In the genomic region with DNA sequence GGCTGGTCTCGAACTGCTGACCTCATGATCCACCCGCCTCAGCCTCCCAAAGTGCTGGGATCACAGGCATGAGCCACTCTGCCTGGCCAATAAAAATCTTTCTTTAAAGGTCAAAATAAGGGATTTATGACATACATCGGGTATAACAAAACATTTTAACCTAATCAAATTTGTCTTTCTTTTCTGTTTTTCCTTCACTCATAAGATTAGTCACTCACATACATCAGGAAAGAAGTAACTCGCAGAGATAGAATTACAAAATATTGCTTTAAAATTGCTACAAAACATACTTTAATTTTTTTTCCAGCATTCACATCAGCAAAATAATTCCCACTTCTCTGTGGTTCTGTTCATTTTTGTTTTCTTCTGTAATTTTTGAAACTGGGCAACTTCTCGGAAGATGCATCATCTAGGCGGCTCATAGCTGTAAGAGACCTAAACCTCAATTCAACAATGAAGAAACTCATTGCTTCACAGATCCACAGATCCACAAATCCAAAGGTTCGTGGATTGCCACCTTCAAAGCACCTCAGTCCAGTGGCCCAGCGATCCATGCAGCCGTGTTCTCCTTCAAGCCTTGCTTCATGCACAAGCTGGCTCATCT, we compare ENCODE assay signal across 17 cellular contexts. TPM values are rescaled to one million over a fixed set of nuclear protein-coding genes. Genes with fewer than 3 reads are reported as not detected.
"Had no signal": no experiment of that assay in that cellular context is flagged by ENCODE, and none has a peak within 500 bp of the region (broad histone marks: within the 10 kb centered on the region; RNA-seq: fewer than 3 reads in every experiment).

No MANE protein-coding gene starts in this region.

- H3K9me3 Mint-ChIP-seq: activated naive CD4-positive, alpha-beta T cell treated with anti-CD3 and anti-CD28 coated beads for 36 hours; activated T-helper 2 cell treated with anti-CD3 and anti-CD28 coated beads, Interferon-gamma antibody, Interleukin-2, Interleukin-4, amounts not matched to agents 10 μg/mL and 5 μg/mL and 100 μg/mL, durations not matched to agents 14 hours and 24 hours and 36 hours; memory B cell; nephron; stimulated activated naive CD8-positive, alpha-beta T cell treated with anti-CD3 and anti-CD28 coated beads, Interleukin-15, Interleukin-2, amounts not matched to agents 100 ng/mL and 50 ng/mL, for 24 hours; type B pancreatic cell had no signal

- H3K36me3 Mint-ChIP-seq: memory B cell, type B pancreatic cell had no signal

- H3K4me3 ChIP-seq: left ventricle myocardium inferior, prostate gland had no signal

- H3K27me3 Mint-ChIP-seq: stimulated activated naive CD8-positive, alpha-beta T cell treated with anti-CD3 and anti-CD28 coated beads, Interleukin-15, Interleukin-2, amounts not matched to agents 100 ng/mL and 50 ng/mL, for 24 hours; type B pancreatic cell had no signal

- H3K4me3 Mint-ChIP-seq: activated naive CD4-positive, alpha-beta T cell treated with anti-CD3 and anti-CD28 coated beads for 36 hours; memory B cell; nephron; stimulated activated naive CD8-positive, alpha-beta T cell treated with anti-CD3 and anti-CD28 coated beads, Interleukin-15, Interleukin-2, amounts not matched to agents 100 ng/mL and 50 ng/mL, for 24 hours; type B pancreatic cell had no signal

- DNase-seq: activated CD4-positive, alpha-beta T cell treated with anti-CD3 and anti-CD28 coated beads for 1 hour; activated CD4-positive, alpha-beta T cell treated with anti-CD3 and anti-CD28 coated beads, Interleukin-2, amount 50 U/mL, for 4 hours; activated naive CD4-positive, alpha-beta T cell treated with anti-CD3 and anti-CD28 coated beads for 36 hours; erythroblast; hippocampal formation; left ventricle myocardium inferior; occipital lobe; right cardiac atrium; T-helper 9 cell had no signal

- H3K27ac ChIP-seq: left ventricle myocardium inferior, prostate gland, VCaP had no signal

- ATAC-seq: right cardiac atrium had no signal

- H3K9me3 ChIP-seq: left ventricle myocardium inferior, prostate gland had no signal

- H3K36me3 ChIP-seq: left ventricle myocardium inferior, prostate gland had no signal

- H3K27ac Mint-ChIP-seq: activated naive CD4-positive, alpha-beta T cell treated with anti-CD3 and anti-CD28 coated beads for 36 hours; activated T-helper 2 cell treated with anti-CD3 and anti-CD28 coated beads, Interferon-gamma antibody, Interleukin-2, Interleukin-4, amounts not matched to agents 10 μg/mL and 5 μg/mL and 100 μg/mL, durations not matched to agents 14 hours and 24 hours and 36 hours; memory B cell; nephron; stimulated activated naive CD8-positive, alpha-beta T cell treated with anti-CD3 and anti-CD28 coated beads, Interleukin-15, Interleukin-2, amounts not matched to agents 100 ng/mL and 50 ng/mL, for 24 hours; type B pancreatic cell had no signal

RNA-seq across cellular contexts. Expression of a gene that starts 39.7 kb away (rescaled TPM):
- total RNA-seq: cardiac septum had no signal
- polyA plus RNA-seq: right cardiac atrium had no signal
